Comparison of ENCODE assay signal across 12 cellular contexts in the genomic region with DNA sequence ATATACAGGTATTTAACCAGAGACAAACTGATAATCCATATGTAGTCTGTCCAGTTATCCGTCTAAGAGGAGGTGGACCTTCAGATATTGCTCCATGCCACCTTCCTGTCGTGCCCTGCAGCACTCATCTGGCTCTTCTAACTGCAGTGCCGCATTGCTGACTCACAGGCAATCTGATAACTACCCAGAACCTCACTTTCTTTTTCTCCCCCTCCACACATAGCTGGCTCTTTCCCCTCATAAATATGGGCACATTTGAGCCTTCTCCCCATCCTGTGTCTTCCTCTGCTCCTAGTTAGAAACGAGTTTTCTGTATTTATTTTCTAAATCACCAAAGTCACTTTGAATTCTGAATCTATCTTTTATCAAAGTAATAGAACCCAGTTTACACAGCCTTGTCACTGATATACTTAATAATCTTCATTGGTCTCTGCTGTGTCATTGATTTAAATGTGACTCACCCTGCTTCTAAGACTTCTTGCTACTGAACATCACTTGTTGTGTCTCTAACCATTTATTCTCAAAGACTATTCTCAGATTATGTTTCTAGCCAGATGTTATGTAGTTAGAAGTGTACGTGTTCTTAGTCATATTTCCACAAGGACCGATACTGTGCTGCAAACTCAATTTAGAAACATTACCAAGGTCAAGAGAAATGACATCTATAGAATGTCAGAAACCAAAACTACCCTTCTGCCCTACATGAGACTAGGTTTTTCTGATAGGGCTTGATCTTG. TPM values are rescaled to one million over a fixed set of nuclear protein-coding genes. Genes with fewer than 3 reads are reported as not detected.
A peak's percentile ranks its signal among the peaks of the same experiment; 100 is the strongest.
DNase-seq lines count a peak whose midpoint lies in the region; ATAC-seq and TF ChIP-seq lines count a peak whose summit lies in the region.
"Had no signal": no experiment of that assay in that cellular context is flagged by ENCODE, and none has a peak within 500 bp of the region (broad histone marks: within the 10 kb centered on the region; RNA-seq: fewer than 3 reads in every experiment).

No MANE protein-coding gene starts in this region.

- H3K27ac ChIP-seq in osteoblast (ENCODE audit: low read depth, low read length), result no peak overlapping the region
- H3K27ac ChIP-seq: cardiac muscle cell, spleen had no signal

- peak; percentile 8 for DNase-seq in epithelial cell of esophagus (ENCODE audit: low read depth)
- DNase-seq in GDM1 (lab: John Stamatoyannopoulos, UW), result no peak
- DNase-seq in osteoblast (ENCODE audit: insufficient read length, low spot score, missing footprints), result no peak
- DNase-seq in NCI-H1092 (lab: John Stamatoyannopoulos, UW), result no peak
- no peak for DNase-seq in stimulated activated CD4-positive, alpha-beta T cell treated with anti-CD3 and anti-CD28 coated beads, Interleukin-2, amount 100 ng/mL, for 48 hours
- DNase-seq: activated CD4-positive, CD25-positive, alpha-beta regulatory T cell treated with anti-CD3 and anti-CD28 coated beads, Interleukin-2, amount 50 U/mL, for 72 hours; NCI-H1694; spleen had no signal

- H2AFZ ChIP-seq in osteoblast (ENCODE audit: low read length), result no peak overlapping the region

- H3K4me1 ChIP-seq in osteoblast (ENCODE audit: insufficient read depth, low read length), result no peaks in the 10 kb centered on the region
- H3K4me1 ChIP-seq: spleen had no signal

- H3K4me2 ChIP-seq in osteoblast (ENCODE audit: insufficient read depth, low read length), result no peak overlapping the region

- H4K20me1 ChIP-seq in osteoblast (ENCODE audit: insufficient read depth, low read length), result no peaks in the 10 kb centered on the region

- no peaks in the 10 kb centered on the region for H3K79me2 ChIP-seq in osteoblast (ENCODE audit: insufficient read depth, low read length)

- ATAC-seq in GM18511 (IDR thresholded peaks at IDR 0.05; ENCODE audit: unreplicated experiment) (peak; percentile 81), GM21528 (IDR thresholded peaks at IDR 0.05; ENCODE audit: low FRiP score, unreplicated experiment) (peak; percentile 88), HG03342 (IDR thresholded peaks at IDR 0.05; ENCODE audit: unreplicated experiment) (peak; percentile 82)

- H3K36me3 ChIP-seq in osteoblast (ENCODE audit: insufficient read depth, low read length), result no peaks in the 10 kb centered on the region
- H3K36me3 ChIP-seq: cardiac muscle cell, spleen had no signal

- H3K27me3 ChIP-seq in osteoblast (ENCODE audit: insufficient read depth, low read length), result no peaks in the 10 kb centered on the region
- H3K27me3 ChIP-seq: cardiac muscle cell, spleen had no signal

- H3K4me3 ChIP-seq in epithelial cell of esophagus (ENCODE audit: low read length) (no peak overlapping the region), osteoblast (ENCODE audit: insufficient read depth, low read length) (no peak overlapping the region)
- H3K4me3 ChIP-seq: cardiac muscle cell, spleen had no signal

- H3K9me3 ChIP-seq in osteoblast (ENCODE audit: low read depth, low read length), result no peaks in the 10 kb centered on the region
- H3K9me3 ChIP-seq: spleen had no signal

- TF ChIP-seq CTCF in epithelial cell of esophagus (IDR thresholded peaks at IDR 0.05; ENCODE audit: insufficient read depth, low read depth, low read length, missing control alignments) (no peak), osteoblast (IDR thresholded peaks at IDR 0.05; ENCODE audit: extremely low read depth, low read depth, low read length) (no peak)

RNA-seq across cellular contexts. Expression of gene KCNMB2, which starts 17.4 kb away (rescaled TPM):
- total RNA-seq in osteoblast, result 0.29 and 1.1 TPM in 2 replicates
